23 cellular contexts compared by ENCODE assay signal in genomic region chr2:141555876-141556470, GRCh38.
A peak's percentile ranks its signal among the peaks of the same experiment; 100 is the strongest.
DNase-seq lines count a peak whose midpoint lies in the region; TF ChIP-seq lines count a peak whose summit lies in the region.
"Had no signal": no experiment of that assay in that cellular context is flagged by ENCODE, and none has a peak within 500 bp of the region (broad histone marks: within the 10 kb centered on the region; RNA-seq: fewer than 3 reads in every experiment).

No MANE protein-coding gene starts in this region.

- H3K9ac ChIP-seq in OCI-LY3 (ENCODE audit: low read length) (no peak overlapping the region), mesenchymal stem cell (ENCODE audit: low read length) (no peak overlapping the region)
- H3K9ac ChIP-seq: BLaER1 had no signal

- no peak overlapping the region for H4K8ac ChIP-seq in mesenchymal stem cell (ENCODE audit: low read length)

- peaks cover 7% of the 10 kb centered on the region for H3K4me1 ChIP-seq in OCI-LY3 (ENCODE audit: low read length)
- H3K4me1 ChIP-seq in mesenchymal stem cell (ENCODE audit: control insufficient read depth, insufficient read depth, low read depth, low read length), result no peaks in the 10 kb centered on the region
- H3K4me1 ChIP-seq: left lung, right lobe of liver had no signal

- H3K4me2 ChIP-seq in OCI-LY3 (ENCODE audit: low read length) (peak overlapping the region; percentile 22; the same call in 1 of the 2 replicates), mesenchymal stem cell (ENCODE audit: low read length, poor library complexity, severe bottlenecking) (no peak overlapping the region)
- H3K4me2 ChIP-seq: BLaER1 had no signal

- DNase-seq in Calu3 (peak; percentile 14), epithelial cell of proximal tubule (ENCODE audit: low read depth) (peak; percentile 27), mesenchymal stem cell (peak; percentile 52), mucosa of gallbladder (ENCODE audit: low spot score) (no peak), T-helper 1 cell (no peak), NCI-H82 treated with DMSO at 0.1 percent for 48 hours (lab: John Stamatoyannopoulos, UW; ENCODE audit: unreplicated experiment) (no peak), progenitor cell of endocrine pancreas (ENCODE audit: low spot score, unreplicated experiment) (no peak)
- DNase-seq: activated CD4-positive, alpha-beta T cell treated with anti-CD3 and anti-CD28 coated beads for 48 hours; activated naive CD4-positive, alpha-beta T cell treated with anti-CD3 and anti-CD28 coated beads, Interleukin-2, amount 50 U/mL, for 16 hours; COR-L47; left lung; NCI-H1417 treated with DMSO at 0.1 percent for 48 hours; NCI-H524 treated with DMSO at 0.1 percent for 48 hours; pancreas; right lobe of liver; RPMI8226; stimulated activated naive CD8-positive, alpha-beta T cell treated with anti-CD3 and anti-CD28 coated beads, Interleukin-15, Interleukin-2, amounts not matched to agents 100 U/mL and 50 U/mL, for 24 hours; T-helper 2 cell; thyroid gland had no signal

- H4K91ac ChIP-seq in mesenchymal stem cell (ENCODE audit: low read length), result no peak overlapping the region

- H4K20me1 ChIP-seq in OCI-LY3 (ENCODE audit: insufficient read depth, low read length), result no peaks in the 10 kb centered on the region
- H4K20me1 ChIP-seq: BLaER1 had no signal

- H3K14ac ChIP-seq in mesenchymal stem cell (ENCODE audit: low read length in 2 of 2), result no peak overlapping the region

- peak overlapping the region in 1 of 2 experiments; percentile 62 for H3K18ac ChIP-seq in mesenchymal stem cell (ENCODE audit: low read depth in 1 of 2, low read length in 2 of 2)

- H2BK5ac ChIP-seq in mesenchymal stem cell (ENCODE audit: low read depth, low read length, poor library complexity, severe bottlenecking), result no peak overlapping the region

- no peak overlapping the region for H2BK15ac ChIP-seq in mesenchymal stem cell (ENCODE audit: low read depth, poor library complexity, severe bottlenecking)

- no TSS peak for BruUV-seq in Calu3 (replicated peaks; lab: Mats Ljungman, UMichigan)

- H3K36me3 ChIP-seq in OCI-LY3 (replicated peaks; ENCODE audit: low read depth, low read length) (no peaks in the 10 kb centered on the region), mesenchymal stem cell (ENCODE audit: control insufficient read depth in 1 of 2, insufficient read depth in 2 of 2, low read depth in 1 of 2, low read length in 2 of 2) (no peaks in the 10 kb centered on the region)
- H3K36me3 ChIP-seq: BLaER1, cardiac muscle cell, left lung, pancreas, right lobe of liver, thyroid gland had no signal

- TF ChIP-seq CTCF in Calu3 (IDR thresholded peaks at IDR 0.05; ENCODE audit: unreplicated experiment) (no peak), OCI-LY3 (IDR thresholded peaks at IDR 0.05; ENCODE audit: low read depth, low read length) (no peak), epithelial cell of proximal tubule (conservative IDR thresholded peaks at IDR 0.05; ENCODE audit: low read depth, low read length) (no peak), progenitor cell of endocrine pancreas (IDR thresholded peaks at IDR 0.05; ENCODE audit: unreplicated experiment) (no peak)

- H3K27me3 Mint-ChIP-seq in Calu3 (ENCODE audit: unreplicated experiment), result no peaks in the 10 kb centered on the region
- no peaks in the 10 kb centered on the region for H3K27me3 Mint-ChIP-seq in progenitor cell of endocrine pancreas
- H3K27me3 Mint-ChIP-seq: natural killer cell treated with Interleukin-12 subunit alpha and Interleukin-12 subunit beta and Interleukin-15 and Interleukin-18, amount 100 ng/mL, for 72 hours had no signal

- no peak overlapping the region for H2BK12ac ChIP-seq in mesenchymal stem cell (ENCODE audit: low read length in 2 of 2)

- H3K27me3 ChIP-seq in OCI-LY3 (ENCODE audit: low read depth, low read length) (peaks cover 8% of the 10 kb centered on the region), mesenchymal stem cell (ENCODE audit: control insufficient read depth in 1 of 2, insufficient read depth in 1 of 2, low read length in 2 of 2) (no peaks in the 10 kb centered on the region)
- H3K27me3 ChIP-seq: BLaER1, cardiac muscle cell, left lung, pancreas, right lobe of liver, thyroid gland had no signal

- H3K79me1 ChIP-seq in mesenchymal stem cell (replicated peaks; ENCODE audit: low read length, poor library complexity, severe bottlenecking), result no peaks in the 10 kb centered on the region

- peak overlapping the region; percentile 52 for H3K27ac Mint-ChIP-seq in Calu3 (ENCODE audit: unreplicated experiment)
- no peak overlapping the region for H3K27ac Mint-ChIP-seq in progenitor cell of endocrine pancreas
- H3K27ac Mint-ChIP-seq: natural killer cell treated with Interleukin-12 subunit alpha and Interleukin-12 subunit beta and Interleukin-15 and Interleukin-18, amount 100 ng/mL, for 72 hours had no signal

- H2AK5ac ChIP-seq in mesenchymal stem cell (ENCODE audit: low read length, severe bottlenecking), result no peak overlapping the region

- H3K4me1 Mint-ChIP-seq in Calu3 (ENCODE audit: low read depth, unreplicated experiment) (peaks cover 46% of the 10 kb centered on the region), progenitor cell of endocrine pancreas (ENCODE audit: low read depth) (peaks cover 35% of the 10 kb centered on the region)

- no peaks in the 10 kb centered on the region for H3K36me3 Mint-ChIP-seq in Calu3 (ENCODE audit: insufficient read depth, unreplicated experiment)
- H3K36me3 Mint-ChIP-seq in progenitor cell of endocrine pancreas (ENCODE audit: insufficient read depth), result no peaks in the 10 kb centered on the region
- H3K36me3 Mint-ChIP-seq: natural killer cell treated with Interleukin-12 subunit alpha and Interleukin-12 subunit beta and Interleukin-15 and Interleukin-18, amount 100 ng/mL, for 72 hours had no signal

- no peak overlapping the region for H3K23ac ChIP-seq in mesenchymal stem cell (ENCODE audit: low read length in 2 of 2)

- H3K9me3 Mint-ChIP-seq in Calu3 (ENCODE audit: low read depth, unreplicated experiment) (no peaks in the 10 kb centered on the region), progenitor cell of endocrine pancreas (ENCODE audit: low read depth) (no peaks in the 10 kb centered on the region)

- no peak overlapping the region for H2BK120ac ChIP-seq in mesenchymal stem cell (ENCODE audit: low read depth, low read length)

- no peaks in the 10 kb centered on the region for H3K9me3 ChIP-seq in OCI-LY3 (ENCODE audit: insufficient read depth, low read length)
- H3K9me3 ChIP-seq in mesenchymal stem cell (ENCODE audit: control insufficient read depth, low read length), result no peaks in the 10 kb centered on the region
- H3K9me3 ChIP-seq: BLaER1, left lung, pancreas, right lobe of liver, thyroid gland had no signal

- H3K4me3 ChIP-seq in OCI-LY3 (ENCODE audit: low read length), result no peak overlapping the region
- no peak overlapping the region for H3K4me3 ChIP-seq in epithelial cell of proximal tubule (ENCODE audit: low read depth, low read length)
- H3K4me3 ChIP-seq in mesenchymal stem cell (ENCODE audit: insufficient read depth in 1 of 2, low read depth in 1 of 2, low read length in 2 of 2), result no peak overlapping the region
- H3K4me3 ChIP-seq: BLaER1, cardiac muscle cell, left lung, pancreas, right lobe of liver, thyroid gland had no signal

- H3K27ac ChIP-seq in OCI-LY3 (ENCODE audit: low read length) (no peak overlapping the region), mesenchymal stem cell (ENCODE audit: low read length, poor library complexity, severe bottlenecking) (no peak overlapping the region)
- H3K27ac ChIP-seq: BLaER1, cardiac muscle cell, left lung, pancreas, right lobe of liver, thyroid gland had no signal

- WGBS in mesenchymal stem cell, result 40% methylated on average over 1 of the region's 5 CpGs

- intact Hi-C loops in Calu3 (cut with micrococcal nuclease; ENCODE audit: unreplicated experiment), result loop anchor here (2.0 to 10.0 kb wide), 9 partner anchors 89 to 1471 kb away; no protein-coding TSS in a partner anchor

- CTCF ChIA-PET in Calu3 (lab: Charles Lee), result interaction anchor here (0.6 to 2.2 kb wide), 2 partner anchors 65 to 356 kb away, joined by 3 to 7 read pairs; no protein-coding TSS in a partner anchor

- H3K4ac ChIP-seq in mesenchymal stem cell (ENCODE audit: low read depth in 1 of 2, low read length in 2 of 2), result no peak overlapping the region

- H3K4me3 Mint-ChIP-seq in Calu3 (ENCODE audit: low read depth, unreplicated experiment) (peak overlapping the region; percentile 3), progenitor cell of endocrine pancreas (ENCODE audit: low read depth) (no peak overlapping the region)
- H3K4me3 Mint-ChIP-seq: natural killer cell treated with Interleukin-12 subunit alpha and Interleukin-12 subunit beta and Interleukin-15 and Interleukin-18, amount 100 ng/mL, for 72 hours had no signal

- H2AFZ ChIP-seq in OCI-LY3 (ENCODE audit: low read depth, low read length) (no peak overlapping the region), mesenchymal stem cell (ENCODE audit: low read depth, low read length) (no peak overlapping the region)

- H3K79me2 ChIP-seq in OCI-LY3 (ENCODE audit: low read length), result no peaks in the 10 kb centered on the region

Comparison
In these comparisons a context has a peak if more than half of its experiments do, and no peak if none do; other contexts are left out.
1. DNase-seq: peak in Calu3 (single experiment), epithelial cell of proximal tubule (single experiment) and mesenchymal stem cell (single experiment); none in mucosa of gallbladder (single experiment), T-helper 1 cell (0 of 5), NCI-H82 treated with DMSO at 0.1 percent for 48 hours (single experiment) and progenitor cell of endocrine pancreas (single experiment).